20 cellular contexts compared by ENCODE assay signal in the genomic region with DNA sequence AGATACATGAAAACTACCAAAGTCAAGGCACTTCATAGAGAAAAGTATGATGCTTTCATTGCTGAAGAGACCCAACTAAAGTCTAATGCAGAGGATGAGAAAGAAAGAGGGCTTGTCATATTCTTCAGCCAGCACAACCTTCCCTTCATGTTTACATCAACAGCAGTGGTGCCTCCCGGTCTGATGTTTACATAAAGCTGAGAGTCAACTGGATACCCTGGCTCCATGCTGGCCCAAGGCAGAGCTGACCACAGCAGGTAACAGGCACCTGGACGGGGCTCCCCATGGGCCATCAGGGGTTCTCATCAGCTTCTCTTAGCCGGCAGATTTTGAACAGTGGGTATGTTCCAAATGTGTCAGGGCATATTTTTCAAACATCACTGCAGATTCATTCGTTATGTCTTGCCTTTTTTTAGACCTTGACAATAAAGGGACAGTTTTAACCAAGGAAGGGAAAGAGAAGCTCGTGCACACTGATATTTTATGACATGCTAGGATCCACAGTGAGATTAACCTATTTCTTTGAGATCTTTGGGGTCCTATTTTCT.
"Had no signal": no experiment of that assay in that cellular context is flagged by ENCODE, and none has a peak within 500 bp of the region (broad histone marks: within the 10 kb centered on the region; RNA-seq: fewer than 3 reads in every experiment).

No MANE protein-coding gene starts in this region.

- H2AFZ ChIP-seq: neural progenitor cell had no signal

- H3K4me2 ChIP-seq: neural progenitor cell had no signal

- H3K4me1 ChIP-seq: prostate gland, spleen had no signal

- DNase-seq: activated CD4-positive, alpha-beta memory T cell treated with anti-CD3 and anti-CD28 coated beads for 36 hours; activated CD4-positive, alpha-beta T cell treated with anti-CD3 and anti-CD28 coated beads for 4 hours; activated CD4-positive, CD25-positive, alpha-beta regulatory T cell; activated naive CD4-positive, alpha-beta T cell treated with anti-CD3 and anti-CD28 coated beads for 36 hours; activated naive CD8-positive, alpha-beta T cell treated with anti-CD3 and anti-CD28 coated beads, Interleukin-2, amount 10 ng/mL, durations not matched to agents 7 days and 5 days; activated T-cell treated with anti-CD3 and anti-CD28 coated beads, Interleukin-2, amount 50 U/mL, for 48 hours; amniotic stem cell; effector CD4-positive, alpha-beta T cell; foreskin melanocyte; kidney glomerular epithelial cell; left ventricle myocardium inferior; naive thymus-derived CD8-positive, alpha-beta T cell; ovary; spleen; stimulated activated CD4-positive, alpha-beta T cell treated with anti-CD3 and anti-CD28 coated beads, Interleukin-4, amount 100 ng/mL, for 24 hours; stimulated activated naive CD8-positive, alpha-beta T cell treated with anti-CD3 and anti-CD28 coated beads, Interleukin-15, Interleukin-2, amounts not matched to agents 100 U/mL and 50 U/mL, for 24 hours; T-helper 17 cell; upper lobe of left lung had no signal

- H3K27me3 ChIP-seq: neural progenitor cell, ovary, spleen, upper lobe of left lung had no signal

- H3K4me3 ChIP-seq: left ventricle myocardium inferior, neural progenitor cell, ovary, prostate gland, spleen, upper lobe of left lung had no signal

- H3K36me3 ChIP-seq: left ventricle myocardium inferior, neural progenitor cell, ovary, prostate gland, spleen, upper lobe of left lung had no signal

- H3K9ac ChIP-seq: neural progenitor cell had no signal

- H3K27ac ChIP-seq: left ventricle myocardium inferior, neural progenitor cell, ovary, prostate gland, spleen, upper lobe of left lung had no signal

- H3K9me3 ChIP-seq: ovary, prostate gland had no signal
